In the genomic region with DNA sequence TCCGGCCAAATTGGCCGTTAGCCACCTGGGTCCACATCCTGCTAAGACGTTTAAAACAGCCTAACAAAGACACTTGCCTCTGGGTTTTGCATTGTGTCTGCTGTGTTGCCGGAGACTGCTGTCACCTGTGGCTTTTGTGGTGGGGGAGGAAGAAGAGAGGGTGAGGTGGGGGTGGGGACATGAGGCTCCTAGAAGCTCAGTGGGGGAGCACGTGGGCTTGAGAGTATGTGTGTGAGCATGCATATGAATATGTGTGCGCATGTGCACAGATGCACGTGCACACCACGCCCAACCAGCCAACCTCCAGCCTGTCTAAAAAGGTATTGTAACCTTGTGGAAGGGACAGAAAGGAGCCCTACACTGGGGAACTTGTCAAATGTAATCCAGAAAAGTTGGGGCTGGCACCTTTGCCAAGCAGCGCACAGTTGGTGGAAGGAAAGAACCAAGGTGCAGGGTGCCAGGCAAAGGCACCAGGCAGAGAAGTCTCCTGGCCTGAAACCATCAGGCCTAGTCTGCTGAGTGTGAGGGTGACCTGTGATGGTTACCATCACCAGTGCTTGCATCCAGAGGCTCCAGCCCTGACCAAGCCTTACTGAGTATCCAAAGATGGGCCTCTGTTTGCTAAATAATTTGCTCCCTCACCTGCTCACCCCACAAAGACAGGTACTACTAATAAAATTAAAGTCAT, we compare ENCODE assay signal across 8 cellular contexts. TPM values are rescaled to one million over a fixed set of nuclear protein-coding genes. Genes with fewer than 3 reads are reported as not detected.
A peak's percentile ranks its signal among the peaks of the same experiment; 100 is the strongest.
DNase-seq lines count a peak whose midpoint lies in the region; ATAC-seq and TF ChIP-seq lines count a peak whose summit lies in the region.

No MANE protein-coding gene starts in this region.

- POLR2A ChIA-PET in HEK293 (lab: Yijun Ruan, JAX) = no interaction called here
- POLR2A ChIA-PET in PC-9 (lab: Charles Lee; ENCODE audit: unreplicated experiment) = no interaction called here

- CTCF ChIA-PET in HEK293 (lab: Yijun Ruan, JAX) (no interaction called here), PC-9 (lab: Charles Lee) (no interaction called here)

- intact Hi-C loops in PC-9 (cut with micrococcal nuclease; ENCODE audit: unreplicated experiment) = no loop called here

- H3K79me2 ChIP-seq in OCI-LY3 (ENCODE audit: low read length) (no peaks in the 10 kb centered on the region), PC-9 (ENCODE audit: low read depth) (no peaks in the 10 kb centered on the region)

- no peaks in the 10 kb centered on the region for H3K9me2 ChIP-seq in PC-9 (ENCODE audit: insufficient read depth)

- BruUV-seq in PC-9 (replicated peaks; lab: Mats Ljungman, UMichigan) = no TSS peak

- H3K4me1 ChIP-seq in HEK293 (ENCODE audit: control insufficient read depth, insufficient read depth, low read length) = no peaks in the 10 kb centered on the region
- H3K4me1 ChIP-seq in OCI-LY3 (ENCODE audit: low read length) = peaks cover 51% of the 10 kb centered on the region
- H3K4me1 ChIP-seq in PC-9 (replicated peaks; ENCODE audit: insufficient read depth) = no peaks in the 10 kb centered on the region

- H3K27me3 ChIP-seq in OCI-LY3 (ENCODE audit: low read depth, low read length) (no peaks in the 10 kb centered on the region), PC-9 (ENCODE audit: insufficient read depth, low read depth) (no peaks in the 10 kb centered on the region)

- no peaks in the 10 kb centered on the region for H4K20me1 ChIP-seq in OCI-LY3 (ENCODE audit: insufficient read depth, low read length)
- no peaks in the 10 kb centered on the region for H4K20me1 ChIP-seq in PC-9 (ENCODE audit: insufficient read depth)

- H3K4me3 ChIP-seq in HEK293 (ENCODE audit: low read depth, low read length) (no peak overlapping the region), OCI-LY3 (ENCODE audit: low read length) (no peak overlapping the region), PC-9 (no peak overlapping the region)

- DNase-seq in GDM1 (lab: John Stamatoyannopoulos, UW) (peak; percentile 87), PC-9 (no peak), NCI-H510A (lab: John Stamatoyannopoulos, UW) (no peak), COLO668 (lab: John Stamatoyannopoulos, UW; ENCODE audit: unreplicated experiment) (no peak)
- DNase-seq in activated naive CD8-positive, alpha-beta T cell treated with anti-CD3 and anti-CD28 coated beads, Interleukin-2, amount 50 U/mL, for 16 hours (ENCODE audit: low read depth, low spot score) = peak; percentile 27
- DNase-seq in stimulated activated naive CD8-positive, alpha-beta T cell treated with anti-CD3 and anti-CD28 coated beads, Interleukin-15, Interleukin-2, amounts not matched to agents 100 U/mL and 50 U/mL, for 24 hours = peak; percentile 66

- H3K27ac ChIP-seq in HEK293 (ENCODE audit: extremely low read depth, low read depth, low read length) (no peak overlapping the region), OCI-LY3 (ENCODE audit: low read length) (no peak overlapping the region), PC-9 (no peak overlapping the region)

- H3F3A ChIP-seq in PC-9 (ENCODE audit: insufficient read depth, low read depth) = 0 out of 2 replicates have a peak, but pooled peaks cover 6% of the 10 kb centered on the region

- no peak overlapping the region; the same call in 1 of the 2 replicates for H3K9ac ChIP-seq in OCI-LY3 (ENCODE audit: low read length)

- TF ChIP-seq CTCF in HEK293 (tag by site-specific recombination; IDR thresholded peaks at IDR 0.05) (no peak), OCI-LY3 (IDR thresholded peaks at IDR 0.05; ENCODE audit: low read depth, low read length) (no peak), PC-9 (conservative IDR thresholded peaks at IDR 0.05) (no peak)

- H3K36me3 ChIP-seq in HEK293 (ENCODE audit: control insufficient read depth in 2 of 2, insufficient read depth in 1 of 2, low read length in 2 of 2) (no peaks in the 10 kb centered on the region), OCI-LY3 (replicated peaks; ENCODE audit: low read depth, low read length) (no peaks in the 10 kb centered on the region), PC-9 (ENCODE audit: low read depth) (no peaks in the 10 kb centered on the region)

- H3K9me3 ChIP-seq in HEK293 (ENCODE audit: control insufficient read depth, insufficient read depth, low read depth, low read length) = no peaks in the 10 kb centered on the region
- no peaks in the 10 kb centered on the region for H3K9me3 ChIP-seq in OCI-LY3 (ENCODE audit: insufficient read depth, low read length)
- H3K9me3 ChIP-seq in PC-9 (ENCODE audit: insufficient read depth, low read depth) = no peaks in the 10 kb centered on the region

- H2AFZ ChIP-seq in OCI-LY3 (ENCODE audit: low read depth, low read length) (peak overlapping the region; percentile 41; the same call in 1 of the 2 replicates), PC-9 (no peak overlapping the region)

- H3K4me2 ChIP-seq in OCI-LY3 (ENCODE audit: low read length) (peak overlapping the region; percentile 26), PC-9 (no peak overlapping the region)

- peak; percentile 84 for ATAC-seq in stimulated activated naive CD8-positive, alpha-beta T cell treated with anti-CD3 and anti-CD28 coated beads, Interleukin-15, Interleukin-2, amounts not matched to agents 100 U/mL and 50 U/mL, for 24 hours

TF ChIP-seq in HEK293, 187 proteins besides CTCF, POLR2A, EP300 and RAD21:
- TF ChIP-seq, protein P1, sequence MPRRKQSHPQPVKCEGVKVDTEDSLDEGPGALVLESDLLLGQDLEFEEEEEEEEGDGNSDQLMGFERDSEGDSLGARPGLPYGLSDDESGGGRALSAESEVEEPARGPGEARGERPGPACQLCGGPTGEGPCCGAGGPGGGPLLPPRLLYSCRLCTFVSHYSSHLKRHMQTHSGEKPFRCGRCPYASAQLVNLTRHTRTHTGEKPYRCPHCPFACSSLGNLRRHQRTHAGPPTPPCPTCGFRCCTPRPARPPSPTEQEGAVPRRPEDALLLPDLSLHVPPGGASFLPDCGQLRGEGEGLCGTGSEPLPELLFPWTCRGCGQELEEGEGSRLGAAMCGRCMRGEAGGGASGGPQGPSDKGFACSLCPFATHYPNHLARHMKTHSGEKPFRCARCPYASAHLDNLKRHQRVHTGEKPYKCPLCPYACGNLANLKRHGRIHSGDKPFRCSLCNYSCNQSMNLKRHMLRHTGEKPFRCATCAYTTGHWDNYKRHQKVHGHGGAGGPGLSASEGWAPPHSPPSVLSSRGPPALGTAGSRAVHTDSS (tag by site-specific recombination; IDR thresholded peaks at IDR 0.05) = peak; percentile 84
- no peak for TF ChIP-seq ZNF366 (tag by site-specific recombination; conservative IDR thresholded peaks at IDR 0.05)

RNA-seq across cellular contexts. Expression of gene SASH3, which starts 10.1 kb away (rescaled TPM):
- not detected in 2 replicates for total RNA-seq in PC-9 (2021)

RNA-seq across cellular contexts. Expression of gene XPNPEP2, which starts 30.8 kb away (rescaled TPM):
- not detected in 2 replicates for total RNA-seq in PC-9 (2021)

Comparison
In these comparisons a context has a peak if more than half of its experiments do, and no peak if none do; other contexts are left out.
1. DNase-seq: peak in GDM1 (single experiment), activated naive CD8-positive, alpha-beta T cell treated with anti-CD3 and anti-CD28 coated beads, Interleukin-2, amount 50 U/mL, for 16 hours (single experiment) and stimulated activated naive CD8-positive, alpha-beta T cell treated with anti-CD3 and anti-CD28 coated beads, Interleukin-15, Interleukin-2, amounts not matched to agents 100 U/mL and 50 U/mL, for 24 hours (single experiment); none in PC-9 (0 of 2), NCI-H510A (single experiment) and COLO668 (single experiment).